ENCODE assay signal across 8 cellular contexts in the genomic region with DNA sequence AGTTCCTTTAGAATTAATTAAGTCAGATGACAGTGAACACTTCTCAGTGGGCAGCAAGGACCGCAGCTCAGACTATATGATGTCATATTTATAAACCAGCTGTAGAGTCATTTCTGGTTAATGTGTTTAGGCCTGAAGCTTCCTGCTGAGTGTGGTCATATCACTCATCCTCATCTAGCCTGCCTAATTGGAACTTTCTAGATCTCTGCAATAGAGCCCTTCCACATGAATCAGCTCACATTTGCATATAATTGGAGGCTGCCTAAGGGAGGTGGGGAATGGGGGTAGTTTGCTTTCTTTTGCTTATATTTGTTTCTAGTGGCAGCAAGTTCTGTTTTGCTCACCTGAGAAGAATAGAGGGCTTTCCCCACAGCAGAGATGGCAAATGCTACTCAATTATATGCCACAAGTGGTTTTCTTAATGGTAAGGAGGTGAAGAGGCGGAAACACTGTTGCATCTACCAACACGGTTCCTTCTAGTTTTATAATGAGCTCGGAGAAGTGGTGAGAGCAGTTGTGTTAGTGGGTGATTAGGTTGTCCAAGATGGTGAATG.
A peak's percentile ranks its signal among the peaks of the same experiment; 100 is the strongest.
DNase-seq lines count a peak whose midpoint lies in the region; ATAC-seq and TF ChIP-seq lines count a peak whose summit lies in the region.

No MANE protein-coding gene starts in this region.

- peaks cover 39 to 56% (median 45%) of the 10 kb centered on the region in 4 donors for H3K4me1 Mint-ChIP-seq in CD4-positive, alpha-beta memory T cell

- H3K4me3 ChIP-seq in CD4-positive, alpha-beta memory T cell (ENCODE audit: low read length in 2 of 2), result no peak overlapping the region
- no peak overlapping the region for H3K4me3 ChIP-seq in brain microvascular endothelial cell (ENCODE audit: low read depth, low read length)
- no peak overlapping the region for H3K4me3 ChIP-seq in stomach

- H3K27me3 ChIP-seq in CD4-positive, alpha-beta memory T cell (ENCODE audit: insufficient read depth, low read length), result no peaks in the 10 kb centered on the region
- no peaks in the 10 kb centered on the region for H3K27me3 ChIP-seq in brain microvascular endothelial cell (replicated peaks)
- H3K27me3 ChIP-seq in stomach, result no peaks in the 10 kb centered on the region

- peak overlapping the region in 6 of 8 donors; percentile 22 to 53 (median 34) for H3K4me3 Mint-ChIP-seq in CD4-positive, alpha-beta memory T cell

- peak overlapping the region; percentile 15 for H3K27ac ChIP-seq in CD4-positive, alpha-beta memory T cell (ENCODE audit: low read depth, low read length)
- H3K27ac ChIP-seq in brain microvascular endothelial cell (peak overlapping the region; percentile 21), stomach (peak overlapping the region; percentile 36 to 70 (median 55))

- no peaks in the 10 kb centered on the region for H3K27me3 Mint-ChIP-seq in CD4-positive, alpha-beta memory T cell

- TF ChIP-seq EP300 in stomach (IDR thresholded peaks at IDR 0.05), result no peak

- H3K4me1 ChIP-seq in CD4-positive, alpha-beta memory T cell (ENCODE audit: insufficient read depth, low read length), result peaks cover 37% of the 10 kb centered on the region
- H3K4me1 ChIP-seq in stomach, result peaks cover 38 to 63% (median 44%) of the 10 kb centered on the region in 4 donors

- no peaks in the 10 kb centered on the region for H3K9me3 ChIP-seq in CD4-positive, alpha-beta memory T cell (ENCODE audit: control insufficient read depth in 1 of 2, low read length in 2 of 2)
- H3K9me3 ChIP-seq in stomach, result no peaks in the 10 kb centered on the region

- in situ Hi-C loops in brain microvascular endothelial cell (cut with HindIII; ENCODE audit: low pct_ligation_motif_present, low sequenced_read_pairs), result no loop called here

- DNase-seq in CD4-positive, alpha-beta memory T cell, result peak; percentile 22 to 72 (median 55)
- DNase-seq in brain microvascular endothelial cell, result peak; percentile 56
- no peak for DNase-seq in stomach
- DNase-seq in Kasumi-1 (lab: John Stamatoyannopoulos, UW), result no peak
- DNase-seq in NOMO-1 treated with dmso at 0.1 percent for 144 hours (lab: John Stamatoyannopoulos, UW; ENCODE audit: unreplicated experiment), result no peak
- no peak for DNase-seq in SKM-1 (lab: John Stamatoyannopoulos, UW; ENCODE audit: unreplicated experiment)

- CTCF ChIA-PET in CD4-positive, alpha-beta memory T cell (lab: Charles Lee; ENCODE audit: partially characterized antibody), result interaction anchor here (0.9 to 1.5 kb wide), 5 partner anchors 10 to 43 kb away, joined by 3 to 4 read pairs (median 4); no protein-coding TSS in a partner anchor

- 82 to 89% (median 85%) methylated on average over 4 of the region's 4 CpGs for WGBS in stomach, 5 donors

- TF ChIP-seq CTCF in brain microvascular endothelial cell (IDR thresholded peaks at IDR 0.05; ENCODE audit: low read depth, low read length, missing control alignments) (no peak), stomach (IDR thresholded peaks at IDR 0.05) (no peak)

- H3K9me3 Mint-ChIP-seq in CD4-positive, alpha-beta memory T cell, result no peaks in the 10 kb centered on the region

- POLR2A ChIA-PET in CD4-positive, alpha-beta memory T cell (lab: Charles Lee; ENCODE audit: partially characterized antibody), result interaction anchor here (1.1 to 6.8 kb wide), 10 partner anchors 12 to 65 kb away, joined by 3 to 57 read pairs (median 6); no protein-coding TSS in a partner anchor

- TF ChIP-seq POLR2A in stomach (IDR thresholded peaks at IDR 0.05), result no peak

- intact Hi-C loops in CD4-positive, alpha-beta memory T cell (cut with micrococcal nuclease), result no loop called here
- intact Hi-C loops in stomach (cut with DNase I; ENCODE audit: low total_unique reads), result no loop called here

- ATAC-seq in GM19452 (IDR thresholded peaks at IDR 0.05; ENCODE audit: unreplicated experiment) (peak; percentile 94), HG03521 (IDR thresholded peaks at IDR 0.05; ENCODE audit: unreplicated experiment) (peak; percentile 66)

- peaks cover 40 to 46% of the 10 kb centered on the region in 2 donors for H3K36me3 Mint-ChIP-seq in CD4-positive, alpha-beta memory T cell

- peaks cover 22% of the 10 kb centered on the region for H3K36me3 ChIP-seq in CD4-positive, alpha-beta memory T cell (ENCODE audit: insufficient read depth, low read length)
- H3K36me3 ChIP-seq in brain microvascular endothelial cell (replicated peaks), result peaks cover 8% of the 10 kb centered on the region
- H3K36me3 ChIP-seq in stomach, result peaks cover 14 to 68% (median 42%) of the 10 kb centered on the region in 4 donors

- peak overlapping the region; percentile 62 to 93 (median 84) for H3K27ac Mint-ChIP-seq in CD4-positive, alpha-beta memory T cell

Comparison
In these comparisons a context has a peak if more than half of its experiments do, and no peak if none do; other contexts are left out.
1. DNase-seq: peak in CD4-positive, alpha-beta memory T cell (5 of 5) and brain microvascular endothelial cell (single experiment); none in stomach (single experiment), Kasumi-1 (0 of 2), NOMO-1 treated with dmso at 0.1 percent for 144 hours (single experiment) and SKM-1 (single experiment).
2. Peak in every context shown above with its lines, with median percentiles within 50 percentile points of each other: H3K27ac ChIP-seq.